ENCODE assay signal across 8 cellular contexts in the genomic region with DNA sequence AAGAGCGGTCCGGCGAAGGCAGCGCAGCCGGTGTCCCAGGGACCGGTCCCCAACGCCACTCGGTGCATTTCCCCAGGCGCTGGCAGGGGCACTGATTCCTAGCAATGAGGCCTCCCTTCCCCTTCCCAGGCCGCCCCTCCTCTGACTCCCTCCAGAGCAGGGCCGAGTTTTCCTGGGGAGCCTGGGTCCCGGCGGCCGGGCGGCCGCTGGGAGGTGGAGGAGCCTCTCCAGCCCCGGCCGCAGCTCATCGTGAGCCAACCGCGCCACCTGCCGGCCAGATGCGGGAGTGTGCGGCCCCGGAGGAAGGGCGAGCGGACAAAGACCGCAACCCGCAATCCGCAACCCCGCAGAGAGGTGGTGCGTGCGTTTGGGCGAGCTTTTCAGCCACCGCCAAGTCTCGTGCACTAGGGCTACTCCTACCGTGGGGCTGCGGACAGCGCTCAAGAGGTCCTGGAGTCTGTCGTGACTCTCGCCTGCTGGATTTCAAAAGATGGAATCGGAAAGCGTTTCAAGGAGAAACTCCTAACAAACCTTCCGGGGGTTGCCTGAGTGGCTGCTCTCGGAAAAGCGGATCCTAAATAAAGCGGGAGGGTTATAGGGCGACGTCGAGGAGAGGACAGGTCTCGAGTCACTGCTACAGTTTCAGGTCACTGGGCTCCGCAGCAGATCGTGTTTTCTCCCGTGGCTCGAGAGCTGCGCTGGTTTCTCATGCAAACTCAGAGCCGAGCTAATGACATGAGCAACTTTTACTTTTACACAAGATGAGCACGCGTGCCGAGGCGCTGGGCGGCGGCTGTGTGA. TPM values are rescaled to one million over a fixed set of nuclear protein-coding genes. Genes with fewer than 3 reads are reported as not detected.
DNase-seq lines count a peak whose midpoint lies in the region; ATAC-seq and TF ChIP-seq lines count a peak whose summit lies in the region.

No MANE protein-coding gene starts in this region.

- H3K4me1 Mint-ChIP-seq in CD4-positive, alpha-beta memory T cell, result peaks cover 23 to 40% (median 31%) of the 10 kb centered on the region in 4 donors
- H3K4me1 Mint-ChIP-seq in activated CD8-positive, alpha-beta memory T cell treated with anti-CD3 and anti-CD28 coated beads, Interleukin-2, amount 10 ng/mL, durations not matched to agents 7 days and 5 days, result peaks cover 26% of the 10 kb centered on the region
- H3K4me1 Mint-ChIP-seq in endodermal cell (peaks cover 42% of the 10 kb centered on the region), mesothelial cell of epicardium (peaks cover 40% of the 10 kb centered on the region)

- no peaks in the 10 kb centered on the region for H3K9me3 ChIP-seq in CD4-positive, alpha-beta memory T cell (ENCODE audit: control insufficient read depth in 1 of 2, low read length in 2 of 2)
- H3K9me3 ChIP-seq in endodermal cell (ENCODE audit: control insufficient read depth, low read length), result no peaks in the 10 kb centered on the region

- TF ChIP-seq CTCF in endodermal cell (conservative IDR thresholded peaks at IDR 0.05) (peak; percentile 99), mesothelial cell of epicardium (IDR thresholded peaks at IDR 0.05; ENCODE audit: unreplicated experiment) (peak; percentile 100)

- peak; percentile 55 for ATAC-seq in GM19455 (IDR thresholded peaks at IDR 0.05; ENCODE audit: unreplicated experiment)
- ATAC-seq in HG03565 (IDR thresholded peaks at IDR 0.05; ENCODE audit: unreplicated experiment), result peak; percentile 31
- ATAC-seq in activated CD8-positive, alpha-beta memory T cell treated with anti-CD3 and anti-CD28 coated beads, Interleukin-2, amount 10 ng/mL, durations not matched to agents 7 days and 5 days, result peak; percentile 56

- 3 to 4% methylated on average over 33 to 63 of the region's 63 CpGs for WGBS in endodermal cell (ENCODE audit: insufficient coverage in 1 of 2, insufficient read length in 1 of 2), 2 experiments

- intact Hi-C loops in CD4-positive, alpha-beta memory T cell (cut with micrococcal nuclease), result loop anchor here (1.0 to 10.0 kb wide), 8 partner anchors 45 to 1976 kb away; a partner anchor contains a TSS

- H3K4me1 ChIP-seq in CD4-positive, alpha-beta memory T cell (ENCODE audit: insufficient read depth, low read length), result peaks cover 32% of the 10 kb centered on the region
- no peaks in the 10 kb centered on the region for H3K4me1 ChIP-seq in endodermal cell (ENCODE audit: control insufficient read depth, insufficient read depth, low read length)

- peak overlapping the region in 6 of 7 donors; percentile 24 to 93 (median 74) for H3K27ac Mint-ChIP-seq in CD4-positive, alpha-beta memory T cell
- no peak overlapping the region for H3K27ac Mint-ChIP-seq in activated CD8-positive, alpha-beta memory T cell treated with anti-CD3 and anti-CD28 coated beads, Interleukin-2, amount 10 ng/mL, durations not matched to agents 7 days and 5 days
- H3K27ac Mint-ChIP-seq in endodermal cell (peak overlapping the region; percentile 76), mesothelial cell of epicardium (no peak overlapping the region)

- H3K4me3 ChIP-seq in CD4-positive, alpha-beta memory T cell (ENCODE audit: low read length in 2 of 2), result peak overlapping the region; percentile 69 to 90
- H3K4me3 ChIP-seq in endodermal cell (ENCODE audit: low read length), result peak overlapping the region; percentile 97

- peak overlapping the region; percentile 79 for H3K27ac ChIP-seq in CD4-positive, alpha-beta memory T cell (ENCODE audit: low read depth, low read length)
- peak overlapping the region; percentile 62 for H3K27ac ChIP-seq in endodermal cell (ENCODE audit: low read depth, low read length)

- peak; percentile 73 to 84 (median 74) for DNase-seq in CD4-positive, alpha-beta memory T cell
- DNase-seq in NCI-H82 treated with DMSO at 0.1 percent for 48 hours (lab: John Stamatoyannopoulos, UW; ENCODE audit: unreplicated experiment) (peak; percentile 46), endodermal cell (peak; percentile 98), mesothelial cell of epicardium (ENCODE audit: low spot score in 2 of 2, unreplicated experiment in 2 of 2) (peak; percentile 79 to 96)
- peak; percentile 78 for DNase-seq in activated CD8-positive, alpha-beta memory T cell treated with anti-CD3 and anti-CD28 coated beads, Interleukin-2, amount 10 ng/mL, durations not matched to agents 7 days and 5 days
- peak; percentile 51 to 57 for DNase-seq in stimulated activated CD8-positive, alpha-beta memory T cell treated with anti-CD3 and anti-CD28 coated beads, Interleukin-15, amount 100 ng/mL, for 4 hours (ENCODE audit: low read depth in 2 of 2)

- peak overlapping the region; percentile 51 for H3K9ac ChIP-seq in endodermal cell (ENCODE audit: extremely low read depth, low read length, poor library complexity, severe bottlenecking)

- H3K36me3 Mint-ChIP-seq in CD4-positive, alpha-beta memory T cell, result peaks cover 4 to 26% of the 10 kb centered on the region in 2 donors
- H3K36me3 Mint-ChIP-seq in activated CD8-positive, alpha-beta memory T cell treated with anti-CD3 and anti-CD28 coated beads, Interleukin-2, amount 10 ng/mL, durations not matched to agents 7 days and 5 days, result no peaks in the 10 kb centered on the region
- peaks cover 2% of the 10 kb centered on the region for H3K36me3 Mint-ChIP-seq in endodermal cell (ENCODE audit: low read depth)
- no peaks in the 10 kb centered on the region for H3K36me3 Mint-ChIP-seq in mesothelial cell of epicardium

- CTCF ChIA-PET in CD4-positive, alpha-beta memory T cell (lab: Charles Lee; ENCODE audit: partially characterized antibody), result interaction anchor here (0.7 to 4.9 kb wide), 40 partner anchors 8 to 1836 kb away, joined by 3 to 46 read pairs (median 4); no protein-coding TSS in a partner anchor
- CTCF ChIA-PET in activated CD8-positive, alpha-beta memory T cell treated with anti-CD3 and anti-CD28 coated beads, Interleukin-2, amount 10 ng/mL, durations not matched to agents 7 days and 5 days (lab: Charles Lee), result interaction anchor here (0.7 to 3.1 kb wide), 17 partner anchors 8 to 1836 kb away, joined by 3 to 20 read pairs (median 3); no protein-coding TSS in a partner anchor

- H3K27me3 ChIP-seq in CD4-positive, alpha-beta memory T cell (ENCODE audit: insufficient read depth, low read length), result peaks cover 6% of the 10 kb centered on the region
- H3K27me3 ChIP-seq in endodermal cell (ENCODE audit: control insufficient read depth, insufficient read depth, low read length, poor library complexity, severe bottlenecking), result no peaks in the 10 kb centered on the region

- peak overlapping the region; percentile 77 to 93 (median 86) for H3K4me3 Mint-ChIP-seq in CD4-positive, alpha-beta memory T cell
- peak overlapping the region; percentile 48 for H3K4me3 Mint-ChIP-seq in activated CD8-positive, alpha-beta memory T cell treated with anti-CD3 and anti-CD28 coated beads, Interleukin-2, amount 10 ng/mL, durations not matched to agents 7 days and 5 days
- H3K4me3 Mint-ChIP-seq in endodermal cell (peak overlapping the region; percentile 79), mesothelial cell of epicardium (peak overlapping the region; percentile 93)

- H3K9me3 Mint-ChIP-seq in CD4-positive, alpha-beta memory T cell, result no peaks in the 10 kb centered on the region
- H3K9me3 Mint-ChIP-seq in activated CD8-positive, alpha-beta memory T cell treated with anti-CD3 and anti-CD28 coated beads, Interleukin-2, amount 10 ng/mL, durations not matched to agents 7 days and 5 days (ENCODE audit: low read depth), result no peaks in the 10 kb centered on the region
- H3K9me3 Mint-ChIP-seq in endodermal cell, result no peaks in the 10 kb centered on the region
- no peaks in the 10 kb centered on the region for H3K9me3 Mint-ChIP-seq in mesothelial cell of epicardium

- POLR2A ChIA-PET in CD4-positive, alpha-beta memory T cell (lab: Charles Lee; ENCODE audit: partially characterized antibody), result interaction anchor here (0.5 to 5.9 kb wide), 8 partner anchors 9 to 923 kb away, joined by 3 to 160 read pairs (median 5); no protein-coding TSS in a partner anchor

- no peaks in the 10 kb centered on the region for H3K36me3 ChIP-seq in CD4-positive, alpha-beta memory T cell (ENCODE audit: insufficient read depth, low read length)
- H3K36me3 ChIP-seq in endodermal cell (ENCODE audit: control insufficient read depth, insufficient read depth, low read length), result peaks cover 2% of the 10 kb centered on the region

- H3K27me3 Mint-ChIP-seq in CD4-positive, alpha-beta memory T cell, result peaks cover 24 to 31% of the 10 kb centered on the region in 2 donors
- peaks cover 70% of the 10 kb centered on the region for H3K27me3 Mint-ChIP-seq in activated CD8-positive, alpha-beta memory T cell treated with anti-CD3 and anti-CD28 coated beads, Interleukin-2, amount 10 ng/mL, durations not matched to agents 7 days and 5 days
- H3K27me3 Mint-ChIP-seq in endodermal cell (ENCODE audit: insufficient read depth) (peaks cover 38% of the 10 kb centered on the region), mesothelial cell of epicardium (ENCODE audit: low read depth) (peaks cover 52% of the 10 kb centered on the region)

RNA-seq across cellular contexts. Expression of a gene that starts 1.5 kb away (rescaled TPM):
- 100 to 1,000 TPM; 131 to 132 TPM for total RNA-seq in CD4-positive, alpha-beta memory T cell
- 10 to 100 TPM; 20.9 to 29.0 TPM for polyA plus RNA-seq in CD4-positive, alpha-beta memory T cell
- under 1 TPM; 0.59 to 0.91 TPM for total RNA-seq in activated CD8-positive, alpha-beta memory T cell treated with anti-CD3 and anti-CD28 coated beads, Interleukin-2, amount 10 ng/mL, durations not matched to agents 7 days and 5 days
- total RNA-seq in endodermal cell (10 to 100 TPM; 74.1 to 87.3 TPM), mesothelial cell of epicardium (20.5 to 20.9 TPM (median 20.6 TPM) in 3 replicates)
- 83.9 TPM for polyA plus RNA-seq in endodermal cell (2013, experiment 1 of 2)
- polyA plus RNA-seq in endodermal cell (2013, experiment 2 of 2), result 76.5 TPM

Comparison
In these comparisons a context has a peak if more than half of its experiments do, and no peak if none do; other contexts are left out.
1. Peak in every context shown above with its lines: DNase-seq, ATAC-seq, H3K4me3 ChIP-seq and H3K27ac ChIP-seq.
2. DNase-seq: peak in every context shown above with its lines; median percentile 98 in endodermal cell; 88 in mesothelial cell of epicardium; 78 in activated CD8-positive, alpha-beta memory T cell treated with anti-CD3 and anti-CD28 coated beads, Interleukin-2, amount 10 ng/mL, durations not matched to agents 7 days and 5 days; 74 in CD4-positive, alpha-beta memory T cell; 54 in stimulated activated CD8-positive, alpha-beta memory T cell treated with anti-CD3 and anti-CD28 coated beads, Interleukin-15, amount 100 ng/mL, for 4 hours; 46 in NCI-H82 treated with DMSO at 0.1 percent for 48 hours.
3. H3K27ac Mint-ChIP-seq: peak in CD4-positive, alpha-beta memory T cell (6 of 7) and endodermal cell (single experiment); none in activated CD8-positive, alpha-beta memory T cell treated with anti-CD3 and anti-CD28 coated beads, Interleukin-2, amount 10 ng/mL, durations not matched to agents 7 days and 5 days (single experiment) and mesothelial cell of epicardium (single experiment).
4. RNA of a gene that starts 1.5 kb away (total RNA-seq): 131 to 132 TPM in CD4-positive, alpha-beta memory T cell, 74.1 to 87.3 TPM in endodermal cell and 20.5 to 20.9 TPM in mesothelial cell of epicardium; 0.59 to 0.91 TPM in activated CD8-positive, alpha-beta memory T cell treated with anti-CD3 and anti-CD28 coated beads, Interleukin-2, amount 10 ng/mL, durations not matched to agents 7 days and 5 days; every median in the first group is over 10 times any median in the second.